Comparison of ENCODE assay signal across 24 cellular contexts in genomic region chr4:8195841-8196460, GRCh38. TPM values are rescaled to one million over a fixed set of nuclear protein-coding genes. Genes with fewer than 3 reads are reported as not detected.
A peak's percentile ranks its signal among the peaks of the same experiment; 100 is the strongest.
DNase-seq lines count a peak whose midpoint lies in the region; ATAC-seq and TF ChIP-seq lines count a peak whose summit lies in the region.
"Had no signal": no experiment of that assay in that cellular context is flagged by ENCODE, and none has a peak within 500 bp of the region (broad histone marks: within the 10 kb centered on the region; RNA-seq: fewer than 3 reads in every experiment).

No MANE protein-coding gene starts in this region.

- no peaks in the 10 kb centered on the region for H3K36me3 Mint-ChIP-seq in activated CD4-positive, alpha-beta T cell treated with anti-CD3 and anti-CD28 coated beads, Interleukin-2, amount 10 ng/mL, durations not matched to agents 24 days and 14 days (ENCODE audit: low read depth)
- no peaks in the 10 kb centered on the region for H3K36me3 Mint-ChIP-seq in WTC11
- H3K36me3 Mint-ChIP-seq: T-cell had no signal

- H2BK5ac ChIP-seq in mesenchymal stem cell (ENCODE audit: low read depth, low read length, poor library complexity, severe bottlenecking) = no peak overlapping the region

- H2BK120ac ChIP-seq in mesenchymal stem cell (ENCODE audit: low read depth, low read length) = no peak overlapping the region

- H3K79me1 ChIP-seq in mesenchymal stem cell (replicated peaks; ENCODE audit: low read length, poor library complexity, severe bottlenecking) = peaks cover 11% of the 10 kb centered on the region

- TF ChIP-seq POLR2A in stomach (IDR thresholded peaks at IDR 0.05) (no peak), gastroesophageal sphincter (IDR thresholded peaks at IDR 0.05) (no peak)

- H3K4me1 Mint-ChIP-seq in activated CD4-positive, alpha-beta T cell treated with anti-CD3 and anti-CD28 coated beads, Interleukin-2, amount 10 ng/mL, durations not matched to agents 24 days and 14 days = peaks cover 20% of the 10 kb centered on the region
- H3K4me1 Mint-ChIP-seq in WTC11 = peaks cover 3% of the 10 kb centered on the region; the same call in 1 of the 2 replicates

- ATAC-seq in WTC11 (no peak), GM18907 (IDR thresholded peaks at IDR 0.05; ENCODE audit: unreplicated experiment) (no peak), gastroesophageal sphincter (no peak)
- ATAC-seq: activated CD8-positive, alpha-beta T cell treated with anti-CD3 and anti-CD28 coated beads for 36 hours; stimulated activated naive CD8-positive, alpha-beta T cell treated with anti-CD3 and anti-CD28 coated beads, Interleukin-15, Interleukin-2, amounts not matched to agents 100 U/mL and 50 U/mL, for 24 hours; T-cell had no signal

- H3K27ac Mint-ChIP-seq in activated CD4-positive, alpha-beta T cell treated with anti-CD3 and anti-CD28 coated beads, Interleukin-2, amount 10 ng/mL, durations not matched to agents 24 days and 14 days = peak overlapping the region; percentile 29
- peak overlapping the region; percentile 60; the same call in 1 of the 2 replicates for H3K27ac Mint-ChIP-seq in WTC11
- H3K27ac Mint-ChIP-seq: activated CD8-positive, alpha-beta T cell treated with anti-CD3 and anti-CD28 coated beads for 36 hours; activated T-helper 2 cell treated with anti-CD3 and anti-CD28 coated beads, Interferon-gamma antibody, Interleukin-2, Interleukin-4, amounts not matched to agents 10 μg/mL and 5 μg/mL and 100 μg/mL, durations not matched to agents 14 hours and 24 hours and 36 hours; nephron progenitor cell; T-cell had no signal

- H2BK15ac ChIP-seq in mesenchymal stem cell (ENCODE audit: low read depth, poor library complexity, severe bottlenecking) = peak overlapping the region; percentile 45

- peaks cover 0 to 28% of the 10 kb centered on the region in 2 experiments for H3K27me3 ChIP-seq in mesenchymal stem cell (ENCODE audit: control insufficient read depth in 1 of 2, insufficient read depth in 1 of 2, low read length in 2 of 2)
- H3K27me3 ChIP-seq in stomach = no peaks in the 10 kb centered on the region
- no peaks in the 10 kb centered on the region for H3K27me3 ChIP-seq in gastroesophageal sphincter
- H3K27me3 ChIP-seq: ovary, vagina had no signal

- no peak overlapping the region for H3K23ac ChIP-seq in mesenchymal stem cell (ENCODE audit: low read length in 2 of 2)

- H3K14ac ChIP-seq in mesenchymal stem cell (ENCODE audit: low read length in 2 of 2) = no peak overlapping the region

- TF ChIP-seq EP300 in stomach (IDR thresholded peaks at IDR 0.05) (no peak), gastroesophageal sphincter (IDR thresholded peaks at IDR 0.05) (no peak)

- H4K91ac ChIP-seq in mesenchymal stem cell (ENCODE audit: low read length) = peak overlapping the region; percentile 70

- H2BK12ac ChIP-seq in mesenchymal stem cell (ENCODE audit: low read length in 2 of 2) = peak overlapping the region; percentile 28 to 42

- H3K9me3 Mint-ChIP-seq in activated CD4-positive, alpha-beta T cell treated with anti-CD3 and anti-CD28 coated beads, Interleukin-2, amount 10 ng/mL, durations not matched to agents 24 days and 14 days = no peaks in the 10 kb centered on the region
- no peaks in the 10 kb centered on the region for H3K9me3 Mint-ChIP-seq in WTC11
- H3K9me3 Mint-ChIP-seq: activated CD8-positive, alpha-beta T cell treated with anti-CD3 and anti-CD28 coated beads for 36 hours; activated T-helper 2 cell treated with anti-CD3 and anti-CD28 coated beads, Interferon-gamma antibody, Interleukin-2, Interleukin-4, amounts not matched to agents 10 μg/mL and 5 μg/mL and 100 μg/mL, durations not matched to agents 14 hours and 24 hours and 36 hours; nephron progenitor cell; T-cell had no signal

- H3K4me1 ChIP-seq in mesenchymal stem cell (ENCODE audit: control insufficient read depth, insufficient read depth, low read depth, low read length) (peaks cover 59% of the 10 kb centered on the region), stomach (peaks cover 28 to 74% (median 50%) of the 10 kb centered on the region in 4 donors), gastroesophageal sphincter (peaks cover 0 to 51% (median 11%) of the 10 kb centered on the region in 3 donors)

- no peak for DNase-seq in activated CD4-positive, alpha-beta T cell treated with anti-CD3 and anti-CD28 coated beads, Interleukin-2, amount 10 ng/mL, durations not matched to agents 24 days and 14 days
- no peak for DNase-seq in activated CD4-positive, alpha-beta T cell treated with anti-CD3 and anti-CD28 coated beads, Interleukin-2, amount 50 U/mL, for 48 hours
- DNase-seq in WTC11 (ENCODE audit: low spot score) (no peak), mesenchymal stem cell (no peak), stomach (peak; percentile 60), NCI-H2107 (lab: John Stamatoyannopoulos, UW) (no peak)
- DNase-seq: activated CD4-positive, CD25-positive, alpha-beta regulatory T cell treated with anti-CD3 and anti-CD28 coated beads, Interleukin-2, amount 50 U/mL, for 72 hours; activated CD8-positive, alpha-beta T cell treated with anti-CD3 and anti-CD28 coated beads for 36 hours; activated naive CD4-positive, alpha-beta T cell treated with anti-CD3 and anti-CD28 coated beads, Interleukin-2, amount 50 U/mL, for 16 hours; amniotic stem cell; hippocampal formation; NCI-H446; NCI-H748 treated with DMSO at 0.1 percent for 48 hours; nephron progenitor cell; ovary; RPMI8226; stimulated activated naive CD8-positive, alpha-beta T cell treated with anti-CD3 and anti-CD28 coated beads, Interleukin-15, Interleukin-2, amounts not matched to agents 100 U/mL and 50 U/mL, for 24 hours; T-cell had no signal

- H3K4me3 ChIP-seq in mesenchymal stem cell (ENCODE audit: insufficient read depth in 1 of 2, low read depth in 1 of 2, low read length in 2 of 2) (no peak overlapping the region), stomach (no peak overlapping the region), gastroesophageal sphincter (no peak overlapping the region)
- H3K4me3 ChIP-seq: ovary, skin epidermis, thoracic aorta, vagina had no signal

- no peak overlapping the region for H3K4ac ChIP-seq in mesenchymal stem cell (ENCODE audit: low read depth in 1 of 2, low read length in 2 of 2)

- CTCF ChIA-PET in WTC11 (lab: Charles Lee) = interaction anchor here (0.7 to 6.8 kb wide), 3 partner anchors 19 to 211 kb away, joined by 3 to 43 read pairs (median 22); no protein-coding TSS in a partner anchor

- H4K8ac ChIP-seq in mesenchymal stem cell (ENCODE audit: low read length) = no peak overlapping the region

- H2AFZ ChIP-seq in mesenchymal stem cell (ENCODE audit: low read depth, low read length) = no peak overlapping the region

- no peak overlapping the region for H3K4me2 ChIP-seq in mesenchymal stem cell (ENCODE audit: low read length, poor library complexity, severe bottlenecking)

- no peak overlapping the region for H3K9ac ChIP-seq in mesenchymal stem cell (ENCODE audit: low read length)

- peaks cover 4% of the 10 kb centered on the region for H3K27me3 Mint-ChIP-seq in activated CD4-positive, alpha-beta T cell treated with anti-CD3 and anti-CD28 coated beads, Interleukin-2, amount 10 ng/mL, durations not matched to agents 24 days and 14 days
- H3K27me3 Mint-ChIP-seq in WTC11 (ENCODE audit: low read depth) = no peaks in the 10 kb centered on the region
- H3K27me3 Mint-ChIP-seq: activated CD8-positive, alpha-beta T cell treated with anti-CD3 and anti-CD28 coated beads for 36 hours; T-cell had no signal

- TF ChIP-seq CTCF in WTC11 (IDR thresholded peaks at IDR 0.05) (no peak), stomach (IDR thresholded peaks at IDR 0.05) (no peak), gastroesophageal sphincter (IDR thresholded peaks at IDR 0.05) (no peak)

- no peaks in the 10 kb centered on the region for H3K36me3 ChIP-seq in mesenchymal stem cell (ENCODE audit: control insufficient read depth in 1 of 2, insufficient read depth in 2 of 2, low read depth in 1 of 2, low read length in 2 of 2)
- H3K36me3 ChIP-seq in stomach = no peaks in the 10 kb centered on the region
- H3K36me3 ChIP-seq in gastroesophageal sphincter = no peaks in the 10 kb centered on the region
- H3K36me3 ChIP-seq: ovary, thoracic aorta, vagina had no signal

- H3K18ac ChIP-seq in mesenchymal stem cell (ENCODE audit: low read depth in 1 of 2, low read length in 2 of 2) = no peak overlapping the region

- no peak overlapping the region for H3K4me3 Mint-ChIP-seq in activated CD4-positive, alpha-beta T cell treated with anti-CD3 and anti-CD28 coated beads, Interleukin-2, amount 10 ng/mL, durations not matched to agents 24 days and 14 days
- H3K4me3 Mint-ChIP-seq in WTC11 = no peak overlapping the region
- H3K4me3 Mint-ChIP-seq: activated CD8-positive, alpha-beta T cell treated with anti-CD3 and anti-CD28 coated beads for 36 hours; nephron progenitor cell had no signal

- no peak overlapping the region for H3K27ac ChIP-seq in mesenchymal stem cell (ENCODE audit: low read length, poor library complexity, severe bottlenecking)
- H3K27ac ChIP-seq in stomach = peak overlapping the region in 3 of 5 donors; percentile 8 to 37 (median 26)
- no peak overlapping the region for H3K27ac ChIP-seq in gastroesophageal sphincter
- H3K27ac ChIP-seq: ovary, thoracic aorta, vagina had no signal

- POLR2A ChIA-PET in WTC11 (lab: Charles Lee) = no interaction called here

- intact Hi-C loops in activated CD4-positive, alpha-beta T cell treated with anti-CD3 and anti-CD28 coated beads, Interleukin-2, amount 10 ng/mL, durations not matched to agents 24 days and 14 days (cut with micrococcal nuclease) = no loop called here
- intact Hi-C loops in stomach (cut with DNase I; ENCODE audit: low total_unique reads) = no loop called here

- no peaks in the 10 kb centered on the region for H3K9me3 ChIP-seq in mesenchymal stem cell (ENCODE audit: control insufficient read depth, low read length)
- no peaks in the 10 kb centered on the region for H3K9me3 ChIP-seq in stomach
- no peaks in the 10 kb centered on the region for H3K9me3 ChIP-seq in gastroesophageal sphincter
- H3K9me3 ChIP-seq: ovary, thoracic aorta, vagina had no signal

- 75% methylated on average over 20 of the region's 20 CpGs for WGBS in mesenchymal stem cell
- 74 to 83% (median 76%) methylated on average over 7 to 20 of the region's 20 CpGs for WGBS in stomach, 5 donors
- WGBS in gastroesophageal sphincter (ENCODE audit: low coverage in 1 of 2), 2 donors = 92% methylated on average over 2 of the region's 20 CpGs; no CpG with 5 or more reads in 1 of the 2 donors

- no peak overlapping the region for H2AK5ac ChIP-seq in mesenchymal stem cell (ENCODE audit: low read length, severe bottlenecking)

RNA-seq across cellular contexts. Expression of gene SH3TC1, which starts 3.1 kb away (rescaled TPM):
- total RNA-seq in activated CD4-positive, alpha-beta T cell treated with anti-CD3 and anti-CD28 coated beads, Interleukin-2, amount 10 ng/mL, durations not matched to agents 24 days and 14 days = 16.0 and 20.9 TPM in 2 replicates
- total RNA-seq in WTC11 (2021) = 0.42 to 0.64 TPM (median 0.55 TPM) in 3 replicates
- 8.0 TPM for polyA plus RNA-seq in mesenchymal stem cell (2013, experiment 1 of 2)
- 7.6 TPM for polyA plus RNA-seq in mesenchymal stem cell (2013, experiment 2 of 2)
- total RNA-seq in stomach = 10 to 100 TPM; 22.8 to 96.2 (median 52.5) TPM
- 10 to 100 TPM; 12.0 to 18.2 (median 13.9) TPM for polyA plus RNA-seq in stomach
- total RNA-seq in gastroesophageal sphincter = 10 to 100 TPM in 3 of 4 donors, 1 to 10 TPM in 1; 9.6 to 12.9 (median 12.6) TPM

RNA-seq across cellular contexts. Expression of gene ABLIM2, which starts 37.3 kb away (rescaled TPM):
- total RNA-seq in activated CD4-positive, alpha-beta T cell treated with anti-CD3 and anti-CD28 coated beads, Interleukin-2, amount 10 ng/mL, durations not matched to agents 24 days and 14 days = 0.28 and 0.63 TPM in 2 replicates
- 2.6 to 3.9 TPM (median 2.8 TPM) in 3 replicates for total RNA-seq in WTC11 (2021)
- 0.06 TPM for polyA plus RNA-seq in mesenchymal stem cell (2013, experiment 1 of 2)
- 0.04 TPM for polyA plus RNA-seq in mesenchymal stem cell (2013, experiment 2 of 2)
- 10 to 100 TPM in 2 of 5 donors, 1 to 10 TPM in 3; 3.1 to 28.0 (median 9.4) TPM for total RNA-seq in stomach
- polyA plus RNA-seq in stomach = 1 to 10 TPM; 2.3 to 5.8 (median 2.4) TPM
- total RNA-seq in gastroesophageal sphincter = 10 to 100 TPM in 1 of 4 donors, 1 to 10 TPM in 3; 5.0 to 13.5 (median 8.0) TPM

Comparison
In these comparisons a context has a peak if more than half of its experiments do, and no peak if none do; other contexts are left out.
1. H3K27ac ChIP-seq: peak in stomach (3 of 5); none in mesenchymal stem cell (single experiment) and gastroesophageal sphincter (0 of 4).